19 cellular contexts compared by ENCODE assay signal in the genomic region with DNA sequence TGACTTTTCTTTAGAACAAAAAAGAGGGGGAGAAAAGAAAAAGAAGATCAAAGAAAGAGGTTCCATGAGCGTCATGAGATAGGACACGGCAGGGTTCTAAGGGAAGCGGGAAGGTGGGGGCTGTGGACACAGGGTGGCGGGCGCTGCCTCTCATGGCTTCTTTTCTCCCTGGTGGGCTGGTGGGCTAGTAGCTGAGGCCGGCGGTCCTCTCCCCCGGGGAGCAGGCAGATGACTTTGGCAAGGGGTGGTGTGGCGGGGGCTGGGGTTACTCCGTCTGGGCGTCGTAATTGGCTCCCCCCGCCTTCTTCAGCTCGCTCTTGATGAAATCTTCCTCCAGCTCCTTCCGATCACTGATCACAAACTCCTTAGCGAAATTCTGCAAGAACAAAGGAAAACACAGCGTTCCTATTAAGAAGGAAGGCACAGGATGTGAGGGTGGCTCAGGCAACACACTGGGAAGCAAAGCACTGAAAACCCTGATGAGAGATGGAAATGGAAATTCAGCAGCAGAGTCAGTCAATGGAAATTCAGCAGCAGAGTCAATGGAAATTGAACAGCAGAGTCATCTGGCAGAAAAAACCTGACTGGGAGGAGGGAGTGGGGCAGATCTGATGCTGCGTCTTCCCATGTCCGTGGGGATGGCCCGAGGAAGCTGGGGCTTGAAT. TPM values are rescaled to one million over a fixed set of nuclear protein-coding genes. Genes with fewer than 3 reads are reported as not detected.
DNase-seq lines count a peak whose midpoint lies in the region; ATAC-seq and TF ChIP-seq lines count a peak whose summit lies in the region.
"Had no signal": no experiment of that assay in that cellular context is flagged by ENCODE, and none has a peak within 500 bp of the region (broad histone marks: within the 10 kb centered on the region; RNA-seq: fewer than 3 reads in every experiment).

No MANE protein-coding gene starts in this region.

- H3K27ac ChIP-seq in BLaER1 (peak overlapping the region; percentile 2; the same call in 1 of the 2 replicates), GM23338 (ENCODE audit: low read depth) (peak overlapping the region; percentile 66), osteoblast (ENCODE audit: low read depth, low read length) (no peak overlapping the region)
- H3K27ac ChIP-seq: adrenal gland, cardiac muscle cell, right atrium auricular region had no signal

- peak; percentile 37 for ATAC-seq in GM23338

- H3K4me3 ChIP-seq in BLaER1 (no peak overlapping the region), GM23338 (no peak overlapping the region), osteoblast (ENCODE audit: insufficient read depth, low read length) (no peak overlapping the region)
- H3K4me3 ChIP-seq: adrenal gland, cardiac muscle cell, dorsolateral prefrontal cortex, right atrium auricular region had no signal

- no peaks in the 10 kb centered on the region for H3K27me3 ChIP-seq in BLaER1
- no peaks in the 10 kb centered on the region for H3K27me3 ChIP-seq in GM23338 (ENCODE audit: insufficient read depth)
- H3K27me3 ChIP-seq in osteoblast (ENCODE audit: insufficient read depth, low read length) = no peaks in the 10 kb centered on the region
- H3K27me3 ChIP-seq: adrenal gland, cardiac muscle cell, dorsolateral prefrontal cortex, right atrium auricular region had no signal

- H2AFZ ChIP-seq in GM23338 = no peak overlapping the region
- H2AFZ ChIP-seq in osteoblast (ENCODE audit: low read length) = no peak overlapping the region

- H3K4me2 ChIP-seq in BLaER1 (no peak overlapping the region), GM23338 (peak overlapping the region; percentile 66), osteoblast (ENCODE audit: insufficient read depth, low read length) (no peak overlapping the region)

- peaks cover 25% of the 10 kb centered on the region for H3K9me3 ChIP-seq in BLaER1
- H3K9me3 ChIP-seq in osteoblast (ENCODE audit: low read depth, low read length) = no peaks in the 10 kb centered on the region
- H3K9me3 ChIP-seq: adrenal gland had no signal

- H3F3A ChIP-seq in GM23338 (replicated peaks; ENCODE audit: low read depth) = peaks cover 5% of the 10 kb centered on the region; the same call in 1 of the 2 replicates

- no peaks in the 10 kb centered on the region for H3K9me3 Mint-ChIP-seq in GM23338
- peaks cover 12% of the 10 kb centered on the region for H3K9me3 Mint-ChIP-seq in activated naive CD8-positive, alpha-beta T cell treated with anti-CD3 and anti-CD28 coated beads for 36 hours
- peaks cover 31% of the 10 kb centered on the region for H3K9me3 Mint-ChIP-seq in nephron progenitor cell

- H3K36me3 ChIP-seq in BLaER1 (peaks cover 26% of the 10 kb centered on the region; the same call in 1 of the 2 replicates), GM23338 (ENCODE audit: insufficient read depth) (no peaks in the 10 kb centered on the region), osteoblast (ENCODE audit: insufficient read depth, low read length) (peaks cover 51% of the 10 kb centered on the region)
- H3K36me3 ChIP-seq: cardiac muscle cell, right atrium auricular region had no signal

- H3K79me2 ChIP-seq in GM23338 (replicated peaks; ENCODE audit: insufficient read depth) = peaks cover 3% of the 10 kb centered on the region; the same call in 1 of the 2 replicates
- peaks cover 46% of the 10 kb centered on the region for H3K79me2 ChIP-seq in osteoblast (ENCODE audit: insufficient read depth, low read length)

- no peak for DNase-seq in GM23338 (ENCODE audit: low spot score)
- DNase-seq in activated naive CD8-positive, alpha-beta T cell treated with anti-CD3 and anti-CD28 coated beads for 36 hours = no peak
- no peak for DNase-seq in nephron progenitor cell
- no peak for DNase-seq in glomerular visceral epithelial cell (ENCODE audit: extremely low spot score)
- DNase-seq in iPS-NIHi11 (ENCODE audit: low spot score) = no peak
- no peak for DNase-seq in SHP77 treated with DMSO at 0.1 percent for 48 hours (lab: John Stamatoyannopoulos, UW)
- DNase-seq in osteoblast (ENCODE audit: insufficient read length, low spot score, missing footprints) = no peak
- DNase-seq: activated CD4-positive, alpha-beta T cell treated with anti-CD3 and anti-CD28 coated beads, Interleukin-2, amount 50 U/mL, for 48 hours; adrenal gland; dorsolateral prefrontal cortex; EL; foreskin melanocyte; Karpas-422; left colon; NCI-H1092; NCI-H2029 had no signal

- H3K4me1 Mint-ChIP-seq in GM23338 (peaks cover 34% of the 10 kb centered on the region), nephron progenitor cell (peaks cover 26% of the 10 kb centered on the region)
- peaks cover 8% of the 10 kb centered on the region for H3K4me1 Mint-ChIP-seq in activated naive CD8-positive, alpha-beta T cell treated with anti-CD3 and anti-CD28 coated beads for 36 hours

- no peaks in the 10 kb centered on the region for H4K20me1 ChIP-seq in BLaER1
- no peaks in the 10 kb centered on the region for H4K20me1 ChIP-seq in GM23338 (replicated peaks; ENCODE audit: insufficient read depth)
- H4K20me1 ChIP-seq in osteoblast (ENCODE audit: insufficient read depth, low read length) = peaks cover 27% of the 10 kb centered on the region

- H3K36me3 Mint-ChIP-seq in GM23338 (ENCODE audit: low read depth) = peaks cover 45% of the 10 kb centered on the region
- H3K36me3 Mint-ChIP-seq in activated naive CD8-positive, alpha-beta T cell treated with anti-CD3 and anti-CD28 coated beads for 36 hours = peaks cover 70% of the 10 kb centered on the region
- H3K36me3 Mint-ChIP-seq in nephron progenitor cell (ENCODE audit: low read depth) = peaks cover 84% of the 10 kb centered on the region

- no peak overlapping the region for H3K9ac ChIP-seq in BLaER1

- H3K27ac Mint-ChIP-seq in GM23338 (peak overlapping the region; percentile 63), nephron progenitor cell (peak overlapping the region; percentile 60)
- peak overlapping the region; percentile 9 for H3K27ac Mint-ChIP-seq in activated naive CD8-positive, alpha-beta T cell treated with anti-CD3 and anti-CD28 coated beads for 36 hours

- TF ChIP-seq CTCF in GM23338 (conservative IDR thresholded peaks at IDR 0.05; ENCODE audit: low read depth in 2 of 2) (no peak), nephron progenitor cell (IDR thresholded peaks at IDR 0.05) (no peak), osteoblast (IDR thresholded peaks at IDR 0.05; ENCODE audit: extremely low read depth, low read depth, low read length) (no peak)

- H3K4me1 ChIP-seq in BLaER1 (peaks cover 56% of the 10 kb centered on the region), GM23338 (ENCODE audit: insufficient read depth) (peaks cover 22% of the 10 kb centered on the region), osteoblast (ENCODE audit: insufficient read depth, low read length) (no peaks in the 10 kb centered on the region)
- H3K4me1 ChIP-seq: adrenal gland, right atrium auricular region had no signal

- peak overlapping the region; percentile 28; the same call in 2 of the 3 replicates for H3K4me3 Mint-ChIP-seq in GM23338
- H3K4me3 Mint-ChIP-seq in activated naive CD8-positive, alpha-beta T cell treated with anti-CD3 and anti-CD28 coated beads for 36 hours = no peak overlapping the region
- no peak overlapping the region for H3K4me3 Mint-ChIP-seq in nephron progenitor cell

- H3K27me3 Mint-ChIP-seq in GM23338 (ENCODE audit: insufficient read depth, low read depth, poor library complexity) (peaks cover 16% of the 10 kb centered on the region), nephron progenitor cell (ENCODE audit: low read depth, poor library complexity) (no peaks in the 10 kb centered on the region)
- H3K27me3 Mint-ChIP-seq in activated naive CD8-positive, alpha-beta T cell treated with anti-CD3 and anti-CD28 coated beads for 36 hours = no peaks in the 10 kb centered on the region

- no peaks in the 10 kb centered on the region for H3K9me2 ChIP-seq in GM23338 (ENCODE audit: insufficient read depth)

TF ChIP-seq in GM23338, 12 proteins besides CTCF, POLR2A, EP300 and RAD21 (continues in another document):
- TF ChIP-seq ZNF114 (CRISPR knock-in tag; IDR thresholded peaks at IDR 0.05) = no peak
- TF ChIP-seq EZH2 (IDR thresholded peaks at IDR 0.05; ENCODE audit: low read depth, unreplicated experiment) = no peak
- TF ChIP-seq ZNF331 (CRISPR knock-in tag; IDR thresholded peaks at IDR 0.05; ENCODE audit: low read depth) = no peak

RNA-seq across cellular contexts. Expression of gene COTL1, which starts 51.2 kb away (rescaled TPM):
- total RNA-seq in GM23338 (2014; rRNA removed; shearing (Covaris generic)) = 111 and 117 TPM in 2 replicates
- polyA plus RNA-seq in GM23338 (2016; fragmentation: Nextera tagmentation; extraction: Ambion mirVana) = 165 and 166 TPM in 2 replicates
- 100 to 1,000 TPM; 588 to 605 TPM for total RNA-seq in activated naive CD8-positive, alpha-beta T cell treated with anti-CD3 and anti-CD28 coated beads for 36 hours
- 145 and 170 TPM in 2 replicates for total RNA-seq in osteoblast

Comparison
In these comparisons a context has a peak if more than half of its experiments do, and no peak if none do; other contexts are left out.
1. H3K27ac Mint-ChIP-seq: peak in every context shown above with its lines; median percentile 63 in GM23338; 60 in nephron progenitor cell; 9 in activated naive CD8-positive, alpha-beta T cell treated with anti-CD3 and anti-CD28 coated beads for 36 hours.